Comparison of ENCODE assay signal across 9 cellular contexts in genomic region chr9:18437315-18438200, GRCh38. TPM values are rescaled to one million over a fixed set of nuclear protein-coding genes. Genes with fewer than 3 reads are reported as not detected.
DNase-seq lines count a peak whose midpoint lies in the region; ATAC-seq and TF ChIP-seq lines count a peak whose summit lies in the region.
"Had no signal": no experiment of that assay in that cellular context is flagged by ENCODE, and none has a peak within 500 bp of the region (broad histone marks: within the 10 kb centered on the region; RNA-seq: fewer than 3 reads in every experiment).

No MANE protein-coding gene starts in this region.

- peak overlapping the region; percentile 98 for H2AFZ ChIP-seq in GM23248

- H3K4me2 ChIP-seq in GM23248 (ENCODE audit: unreplicated experiment), result peak overlapping the region; percentile 84

- peak overlapping the region; percentile 72 for H3K4me3 ChIP-seq in GM23248
- H3K4me3 ChIP-seq in rectal smooth muscle tissue (ENCODE audit: low read length), result peak overlapping the region; percentile 7

- no peaks in the 10 kb centered on the region for H3K9me3 ChIP-seq in GM23248 (ENCODE audit: low read depth)

- no peak overlapping the region for H3K27ac Mint-ChIP-seq in WTC11
- H3K27ac Mint-ChIP-seq: T-helper 2 cell treated with Interferon-gamma antibody and Interleukin-4, amounts not matched to agents 5 μg/mL and 100 μg/mL, for 36 hours had no signal

- peaks cover 27% of the 10 kb centered on the region for H3F3A ChIP-seq in GM23248 (ENCODE audit: insufficient read depth)

- no peak for ATAC-seq in WTC11
- ATAC-seq in left cardiac atrium, result peak; percentile 80 to 85
- no peak for ATAC-seq in GM19324 (IDR thresholded peaks at IDR 0.05; ENCODE audit: low FRiP score, unreplicated experiment)
- no peak for ATAC-seq in GM18873 (IDR thresholded peaks at IDR 0.05; ENCODE audit: low FRiP score, unreplicated experiment)

- peak overlapping the region; percentile 76 for H3K9ac ChIP-seq in GM23248
- no peak overlapping the region for H3K9ac ChIP-seq in rectal smooth muscle tissue (ENCODE audit: low read length)

- intact Hi-C loops in left cardiac atrium (cut with DNase I), result loop anchor here in 1 of 2 donors (10.0 kb wide), 1 partner anchor 587 kb away; no protein-coding TSS in a partner anchor

- H3K27me3 Mint-ChIP-seq in WTC11 (ENCODE audit: low read depth), result peaks cover 16% of the 10 kb centered on the region

- H3K79me2 ChIP-seq in GM23248 (ENCODE audit: insufficient read depth), result no peaks in the 10 kb centered on the region

- peak; percentile 68 for DNase-seq in GM23248
- DNase-seq in WTC11 (ENCODE audit: low spot score), result no peak
- peak; percentile 62 for DNase-seq in left cardiac atrium
- DNase-seq in cerebellar cortex (ENCODE audit: low spot score), result no peak
- DNase-seq in activated CD8-positive, alpha-beta memory T cell treated with anti-CD3 and anti-CD28 coated beads, Interleukin-2, amount 50 U/mL, for 4 hours, result no peak

- H3K4me1 ChIP-seq in GM23248 (ENCODE audit: insufficient read depth) (peaks cover 49% of the 10 kb centered on the region), rectal smooth muscle tissue (ENCODE audit: control insufficient read depth, insufficient read depth, low read length) (no peaks in the 10 kb centered on the region)

- no peak for TF ChIP-seq CTCF in WTC11 (IDR thresholded peaks at IDR 0.05)

- no peaks in the 10 kb centered on the region for H3K36me3 Mint-ChIP-seq in WTC11

- no peaks in the 10 kb centered on the region for H3K9me3 Mint-ChIP-seq in WTC11
- H3K9me3 Mint-ChIP-seq: T-helper 2 cell treated with Interferon-gamma antibody and Interleukin-4, amounts not matched to agents 5 μg/mL and 100 μg/mL, for 36 hours had no signal

- H3K36me3 ChIP-seq in GM23248 (ENCODE audit: low read depth) (no peaks in the 10 kb centered on the region), rectal smooth muscle tissue (ENCODE audit: control insufficient read depth, insufficient read depth, low read length) (no peaks in the 10 kb centered on the region)

- no peaks in the 10 kb centered on the region for H3K27me3 ChIP-seq in GM23248 (replicated peaks; ENCODE audit: insufficient read depth)
- H3K27me3 ChIP-seq in rectal smooth muscle tissue (ENCODE audit: control insufficient read depth, insufficient read depth, low read length), result no peaks in the 10 kb centered on the region

- H3K27ac ChIP-seq in GM23248 (peak overlapping the region; percentile 77), rectal smooth muscle tissue (ENCODE audit: low read depth, low read length) (no peak overlapping the region)

- in situ Hi-C loops in GM23248 (cut with MboI), result loop anchor here (25.0 kb wide), 2 partner anchors 175 to 625 kb away; no protein-coding TSS in a partner anchor

- 3 to 8% methylated on average over 9 of the region's 9 CpGs for WGBS in GM23248 (ENCODE audit: low coverage in 1 of 2, low lambda C conversion rate in 2 of 2, missing lambda C conversion rate in 2 of 2), 2 experiments

- H3K4me1 Mint-ChIP-seq in WTC11, result peaks cover 17% of the 10 kb centered on the region

- H4K20me1 ChIP-seq in GM23248 (ENCODE audit: insufficient read depth), result no peaks in the 10 kb centered on the region

- POLR2A ChIA-PET in WTC11 (lab: Charles Lee), result interaction anchor here (0.7 kb wide), 1 partner anchor 763 kb away, joined by 4 read pairs; no protein-coding TSS in a partner anchor

- no peaks in the 10 kb centered on the region for H3K9me2 ChIP-seq in GM23248 (ENCODE audit: insufficient read depth)

- H3K4me3 Mint-ChIP-seq in WTC11, result peak overlapping the region; percentile 52
- H3K4me3 Mint-ChIP-seq: T-helper 2 cell treated with Interferon-gamma antibody and Interleukin-4, amounts not matched to agents 5 μg/mL and 100 μg/mL, for 36 hours had no signal

- CTCF ChIA-PET in WTC11 (lab: Charles Lee), result interaction anchor here (0.6 to 1.8 kb wide), 10 partner anchors 16 to 1028 kb away, joined by 3 to 11 read pairs (median 3); no protein-coding TSS in a partner anchor

TF ChIP-seq in WTC11, 78 proteins besides CTCF, POLR2A, EP300 and RAD21:
- TF ChIP-seq ZNF416 (CRISPR knock-in tag; IDR thresholded peaks at IDR 0.05) (no peak), USF2 (CRISPR knock-in tag; IDR thresholded peaks at IDR 0.05) (peak; percentile 40)

RNA-seq across cellular contexts. Expression of gene ADAMTSL1, which starts 36.4 kb away (rescaled TPM):
- total RNA-seq in GM23248 (2014; rRNA removed; shearing (Covaris generic)), result 255 and 273 TPM in 2 replicates
- 77.0 and 77.5 TPM in 2 replicates for polyA plus RNA-seq in GM23248 (2016; fragmentation: Nextera tagmentation; extraction: Ambion mirVana)
- total RNA-seq in WTC11 (2021), result 0.94 to 1.3 TPM (median 1.2 TPM) in 3 replicates
- total RNA-seq in left cardiac atrium, result 1 to 10 TPM; 2.5 to 3.8 TPM

Comparison
In these comparisons a context has a peak if more than half of its experiments do, and no peak if none do; other contexts are left out.
1. DNase-seq: peak in GM23248 (single experiment) and left cardiac atrium (single experiment); none in WTC11 (single experiment), cerebellar cortex (single experiment) and activated CD8-positive, alpha-beta memory T cell treated with anti-CD3 and anti-CD28 coated beads, Interleukin-2, amount 50 U/mL, for 4 hours (single experiment).
2. ATAC-seq: peak in left cardiac atrium (2 of 2); none in WTC11 (single experiment), GM19324 (single experiment) and GM18873 (single experiment).
3. RNA of gene ADAMTSL1, which starts 36.4 kb away (total RNA-seq): 255 to 273 TPM in GM23248; 2.5 to 3.8 TPM in left cardiac atrium and 0.94 to 1.3 TPM in WTC11; every median in the first group is over 10 times any median in the second.